In genomic region chr10:131656009-131656408, GRCh38 we compare ENCODE assay signal across 20 cellular contexts.
"Had no signal": no experiment of that assay in that cellular context is flagged by ENCODE, and none has a peak within 500 bp of the region (broad histone marks: within the 10 kb centered on the region; RNA-seq: fewer than 3 reads in every experiment).

No MANE protein-coding gene starts in this region.

- H3K36me3 ChIP-seq: esophagus squamous epithelium, gastroesophageal sphincter, pancreas, prostate gland, right lobe of liver, spleen, transverse colon had no signal

- H3K27me3 ChIP-seq: pancreas, right lobe of liver, testis had no signal

- DNase-seq: effector memory CD8-positive, alpha-beta T cell; esophagus squamous epithelium; foreskin fibroblast; glutamatergic neuron; immature natural killer cell; left colon; natural killer cell; occipital lobe; pancreas; retina; stimulated activated CD4-positive, alpha-beta T cell treated with anti-CD3 and anti-CD28 coated beads, Interleukin-15, amount 100 ng/mL, for 24 hours; stimulated activated CD4-positive, alpha-beta T cell treated with anti-CD3 and anti-CD28 coated beads, Interleukin-1b, Interleukin-23, amount 100 ng/mL, for 48 hours; stimulated activated CD4-positive, alpha-beta T cell treated with anti-CD3 and anti-CD28 coated beads, Interleukin-4, amount 100 ng/mL, for 24 hours; transverse colon had no signal

- H3K27ac ChIP-seq: epithelial cell of prostate, esophagus squamous epithelium, gastroesophageal sphincter, pancreas, prostate gland, right lobe of liver, testis, transverse colon had no signal

- H3K4me1 ChIP-seq: gastroesophageal sphincter, pancreas, prostate gland, right lobe of liver, transverse colon had no signal

- H3K9me3 ChIP-seq: esophagus squamous epithelium, pancreas, prostate gland, right lobe of liver, testis, transverse colon had no signal

- H3K4me3 ChIP-seq: esophagus squamous epithelium, gastroesophageal sphincter, pancreas, prostate gland, right lobe of liver, spleen, testis, transverse colon had no signal
